ENCODE assay signal across 9 cellular contexts in the genomic region with DNA sequence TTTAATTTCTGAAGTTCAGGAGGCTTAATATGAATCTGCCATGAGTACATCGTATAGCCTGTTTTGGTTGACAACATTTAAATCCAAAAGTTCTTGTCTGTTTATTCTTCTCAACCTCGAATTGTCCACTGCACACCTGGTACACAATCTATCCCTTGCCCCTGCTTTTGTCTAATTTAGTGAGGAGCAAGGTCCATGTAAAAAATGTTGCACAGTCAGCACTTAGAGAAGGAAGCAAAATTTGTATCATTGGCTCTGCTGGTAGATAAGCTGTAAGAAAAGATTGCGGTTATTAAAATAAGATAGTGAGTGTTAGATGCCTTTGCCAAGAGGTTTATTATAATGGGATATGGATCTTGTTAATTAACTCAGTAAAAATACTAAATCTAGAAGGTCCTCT.
"Had no signal": no experiment of that assay in that cellular context is flagged by ENCODE, and none has a peak within 500 bp of the region (broad histone marks: within the 10 kb centered on the region; RNA-seq: fewer than 3 reads in every experiment).

No MANE protein-coding gene starts in this region.

- H3K27ac ChIP-seq: GM23248 had no signal

- DNase-seq: GM23248, H7, HFFc6, Kasumi-1, KG1 had no signal

- FAIRE-seq: HTR-8/SVneo, K562 had no signal

- H3K4me1 ChIP-seq: HAP-1 had no signal

- H3K27ac Mint-ChIP-seq: HFFc6 had no signal

- H3K4me3 ChIP-seq: GM23248, HAP-1, K562 had no signal

- ATAC-seq: HCT116, K562 had no signal

- H3K9ac ChIP-seq: GM23248 had no signal

- H3K9me3 ChIP-seq: HAP-1 had no signal

- H3K36me3 ChIP-seq: HAP-1 had no signal

- H2AFZ ChIP-seq: GM23248 had no signal

- H3K4me3 Mint-ChIP-seq: HFFc6 had no signal
